8 cellular contexts compared by ENCODE assay signal in the genomic region with DNA sequence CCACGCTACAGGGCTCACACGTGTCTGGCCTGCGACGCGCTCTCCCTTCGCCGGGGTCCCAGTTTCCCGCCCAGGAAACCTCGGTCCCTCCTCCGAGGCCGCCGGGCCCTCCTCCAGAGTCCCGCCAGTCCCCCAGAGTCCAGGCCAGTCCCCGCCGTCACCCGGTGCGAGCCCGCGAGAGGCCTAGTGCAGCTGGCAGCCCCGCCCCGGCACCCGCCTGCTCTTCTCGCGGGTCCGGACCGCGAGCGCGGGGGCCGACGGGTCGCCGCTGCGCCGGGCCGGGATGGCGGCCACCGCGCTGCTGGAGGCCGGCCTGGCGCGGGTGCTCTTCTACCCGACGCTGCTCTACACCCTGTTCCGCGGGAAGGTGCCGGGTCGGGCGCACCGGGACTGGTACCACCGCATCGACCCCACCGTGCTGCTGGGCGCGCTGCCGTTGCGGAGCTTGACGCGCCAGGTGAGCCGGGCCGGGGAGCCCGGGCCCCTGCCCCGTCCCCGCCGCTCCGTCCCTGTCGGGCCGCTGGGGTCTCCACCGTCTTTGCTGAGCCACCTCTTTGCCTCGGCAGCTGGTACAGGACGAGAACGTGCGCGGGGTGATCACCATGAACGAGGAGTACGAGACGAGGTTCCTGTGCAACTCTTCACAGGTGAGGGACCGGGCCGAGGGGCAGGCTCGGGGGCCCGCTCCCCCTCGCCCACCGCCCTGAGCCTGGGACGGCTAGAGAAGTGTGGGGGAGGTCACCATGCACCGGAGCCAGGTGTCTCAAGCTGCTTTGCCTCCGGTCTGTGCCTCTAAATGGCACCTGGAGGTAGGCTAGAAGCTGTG. TPM values are rescaled to one million over a fixed set of nuclear protein-coding genes. Genes with fewer than 3 reads are reported as not detected.
DNase-seq lines count a peak whose midpoint lies in the region; ATAC-seq and TF ChIP-seq lines count a peak whose summit lies in the region.

A gene with protein sequence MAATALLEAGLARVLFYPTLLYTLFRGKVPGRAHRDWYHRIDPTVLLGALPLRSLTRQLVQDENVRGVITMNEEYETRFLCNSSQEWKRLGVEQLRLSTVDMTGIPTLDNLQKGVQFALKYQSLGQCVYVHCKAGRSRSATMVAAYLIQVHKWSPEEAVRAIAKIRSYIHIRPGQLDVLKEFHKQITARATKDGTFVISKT (plus strand): TSS at position 260 of the 826 bp plus-strand sequence. CDS start 24 bp downstream, at position 284.

- no TSS peak for BruUV-seq in Calu3 (replicated peaks; lab: Mats Ljungman, UMichigan)

- peaks cover 8% of the 10 kb centered on the region for H3K36me3 ChIP-seq in SJCRH30

- ATAC-seq in GM19467 (IDR thresholded peaks at IDR 0.05; ENCODE audit: unreplicated experiment) (peak; percentile 79), omental fat pad (ENCODE audit: low FRiP score) (peak; percentile 83)

- H3K27ac ChIP-seq in SJCRH30 = peak within 1 kb of the TSS; percentile 66

- intact Hi-C loops in Calu3 (cut with micrococcal nuclease; ENCODE audit: unreplicated experiment) = no loop called here

- no peak within 1 kb of the TSS for H3K27ac Mint-ChIP-seq in Calu3 (ENCODE audit: unreplicated experiment)
- H3K27ac Mint-ChIP-seq in type B pancreatic cell = peak within 1 kb of the TSS; percentile 75

- TF ChIP-seq CTCF in Calu3 (IDR thresholded peaks at IDR 0.05; ENCODE audit: unreplicated experiment) = no peak
- TF ChIP-seq CTCF in omental fat pad (IDR thresholded peaks at IDR 0.05) = no peak
- TF ChIP-seq CTCF in type B pancreatic cell (conservative IDR thresholded peaks at IDR 0.05) = no peak

- H3K4me1 Mint-ChIP-seq in Calu3 (ENCODE audit: low read depth, unreplicated experiment) (peaks cover 7% of the 10 kb centered on the region), type B pancreatic cell (ENCODE audit: unreplicated experiment) (peaks cover 5% of the 10 kb centered on the region)

- no peaks in the 10 kb centered on the region; the same call in 1 of the 2 replicates for H3K4me1 ChIP-seq in SJCRH30

- H3K27me3 Mint-ChIP-seq in Calu3 (ENCODE audit: unreplicated experiment) (no peaks in the 10 kb centered on the region), type B pancreatic cell (no peaks in the 10 kb centered on the region)

- peak within 1 kb of the TSS; percentile 85 for H3K4me3 ChIP-seq in SJCRH30

- H3K27me3 ChIP-seq in SJCRH30 = no peaks in the 10 kb centered on the region

- DNase-seq in Calu3 = peak; percentile 81
- DNase-seq in HT-29 (ENCODE audit: low spot score) = peak; percentile 69
- peak; percentile 85 to 88 for DNase-seq in SJCRH30
- peak in 3 of 4 experiments; percentile 36 to 52 (median 37) for DNase-seq in activated naive CD4-positive, alpha-beta T cell (lab: John Stamatoyannopoulos, UW)
- DNase-seq in glomerular endothelial cell (ENCODE audit: extremely low read depth, low read depth, low spot score) = no peak
- no peak for DNase-seq in omental fat pad (ENCODE audit: low spot score)
- peak; percentile 83 for DNase-seq in type B pancreatic cell (ENCODE audit: extremely low spot score, unreplicated experiment)

- H3K36me3 Mint-ChIP-seq in Calu3 (ENCODE audit: insufficient read depth, unreplicated experiment) (peaks cover 24% of the 10 kb centered on the region), type B pancreatic cell (no peaks in the 10 kb centered on the region)

- CTCF ChIA-PET in Calu3 (lab: Charles Lee) = interaction anchor here (0.5 to 1.3 kb wide), 6 partner anchors 8 to 133 kb away, joined by 3 to 4 read pairs (median 3); no protein-coding TSS in a partner anchor

- H3K9me3 ChIP-seq in SJCRH30 (replicated peaks) = no peaks in the 10 kb centered on the region

- H3K4me3 Mint-ChIP-seq in Calu3 (ENCODE audit: low read depth, unreplicated experiment) (peak within 1 kb of the TSS; percentile 82), type B pancreatic cell (peak within 1 kb of the TSS; percentile 88)

- H3K9me3 Mint-ChIP-seq in Calu3 (ENCODE audit: low read depth, unreplicated experiment) (no peaks in the 10 kb centered on the region), type B pancreatic cell (no peaks in the 10 kb centered on the region)

RNA-seq across cellular contexts. Expression of the gene that starts here (rescaled TPM):
- total RNA-seq in Calu3 (2022) (49.0 and 49.7 TPM in 2 replicates), glomerular endothelial cell (125 and 126 TPM in 2 replicates), omental fat pad (100 to 1,000 TPM in 3 of 4 donors, 10 to 100 TPM in 1; 99.2 to 173 (median 112) TPM), type B pancreatic cell (ENCODE audit: low replicate concordance) (43.6 and 58.4 TPM in 2 replicates)
- 193 and 201 TPM in 2 replicates for total RNA-seq in HT-29 (2014; rRNA removed; shearing (Covaris generic))
- total RNA-seq in SJCRH30 (2014; rRNA removed; shearing (Covaris generic)) = 47.9 and 53.3 TPM in 2 replicates

Comparison
In these comparisons a context has a peak if more than half of its experiments do, and no peak if none do; other contexts are left out.
1. DNase-seq: peak in Calu3 (single experiment), HT-29 (single experiment), SJCRH30 (2 of 2), activated naive CD4-positive, alpha-beta T cell (3 of 4) and type B pancreatic cell (single experiment); none in glomerular endothelial cell (single experiment) and omental fat pad (single experiment).